Comparison of ENCODE assay signal across 8 cellular contexts in the genomic region with DNA sequence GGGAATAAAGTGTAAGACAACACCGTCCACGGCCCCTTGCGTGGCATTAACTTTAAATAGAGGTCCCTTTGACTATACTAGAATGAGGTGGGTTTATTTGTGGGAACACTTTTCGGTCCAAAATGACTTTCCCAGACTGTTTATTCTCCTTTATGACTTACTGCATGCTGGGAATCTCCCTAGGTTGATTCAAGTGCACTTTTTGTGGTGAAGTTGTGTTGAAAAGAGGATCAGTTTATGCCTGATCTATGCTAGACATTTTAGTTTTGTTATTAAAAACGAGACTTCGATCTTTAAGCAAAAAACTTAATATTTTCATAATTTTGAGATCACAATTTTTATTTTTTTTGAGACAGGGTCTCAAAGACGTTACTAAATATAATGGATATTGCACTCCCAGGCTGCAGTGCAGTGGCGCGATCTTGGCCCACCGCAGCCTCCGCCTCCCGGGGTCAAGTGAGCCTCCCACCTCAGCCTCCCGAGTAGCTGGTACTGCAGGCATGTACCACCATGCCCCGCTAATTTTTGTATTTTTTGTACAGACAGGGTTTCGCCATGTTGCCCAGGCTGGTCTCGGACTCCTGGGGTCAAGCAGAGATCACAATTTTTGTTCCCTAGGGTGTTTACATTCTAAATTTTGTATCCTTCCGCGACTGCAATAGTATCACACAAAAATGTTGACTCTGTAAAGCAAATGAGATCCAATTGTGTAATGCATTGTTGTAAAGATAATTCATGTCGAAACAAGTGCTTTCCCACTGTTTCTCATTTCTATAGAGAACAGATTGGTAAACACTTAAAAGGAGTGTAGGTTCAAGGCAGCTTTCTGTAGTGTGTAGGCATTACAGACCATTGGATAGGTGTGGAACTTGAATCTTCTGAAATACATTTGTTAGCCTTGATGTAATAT. TPM values are rescaled to one million over a fixed set of nuclear protein-coding genes. Genes with fewer than 3 reads are reported as not detected.
A peak's percentile ranks its signal among the peaks of the same experiment; 100 is the strongest.
DNase-seq lines count a peak whose midpoint lies in the region; ATAC-seq, FAIRE-seq and TF ChIP-seq lines count a peak whose summit lies in the region.

No MANE protein-coding gene starts in this region.

- no peaks in the 10 kb centered on the region for H3K9me3 Mint-ChIP-seq in activated T-cell treated with anti-CD3 and anti-CD28 coated beads, Interleukin-2, amount 50 U/mL, for 4 hours
- no peaks in the 10 kb centered on the region for H3K9me3 Mint-ChIP-seq in activated naive CD4-positive, alpha-beta T cell treated with anti-CD3 and anti-CD28 coated beads, Interleukin-2, amount 50 U/mL, for 72 hours

- TF ChIP-seq CTCF in kidney (IDR thresholded peaks at IDR 0.05; ENCODE audit: borderline replicate concordance, extremely low read depth, insufficient read depth): no peak

- peak overlapping the region; percentile 68 to 98 for H3K4me3 ChIP-seq in kidney (ENCODE audit: low read length in 2 of 2)
- peak overlapping the region; percentile 99 for H3K4me3 ChIP-seq in thymus (ENCODE audit: low read length)

- H3K4me3 Mint-ChIP-seq in activated T-cell treated with anti-CD3 and anti-CD28 coated beads, Interleukin-2, amount 50 U/mL, for 4 hours: peak overlapping the region; percentile 98

- no peaks in the 10 kb centered on the region for H3K27me3 ChIP-seq in thymus (ENCODE audit: control insufficient read depth, insufficient read depth)

- H3K27me3 Mint-ChIP-seq in activated T-cell treated with anti-CD3 and anti-CD28 coated beads, Interleukin-2, amount 50 U/mL, for 4 hours (ENCODE audit: low read depth): no peaks in the 10 kb centered on the region

- peak; percentile 23 to 24 for ATAC-seq in activated T-cell treated with anti-CD3 and anti-CD28 coated beads, Interleukin-2, amount 50 U/mL, for 4 hours
- ATAC-seq in activated naive CD4-positive, alpha-beta T cell treated with anti-CD3 and anti-CD28 coated beads, Interleukin-2, amount 50 U/mL, for 72 hours: peak; percentile 46 to 58

- H3K4me1 Mint-ChIP-seq in activated T-cell treated with anti-CD3 and anti-CD28 coated beads, Interleukin-2, amount 50 U/mL, for 4 hours (ENCODE audit: low read depth): peaks cover 55% of the 10 kb centered on the region

- FAIRE-seq in kidney (lab: Jason Lieb, UNC): no peak

- H3K27ac Mint-ChIP-seq in activated naive CD4-positive, alpha-beta T cell treated with anti-CD3 and anti-CD28 coated beads, Interleukin-2, amount 50 U/mL, for 72 hours: peak overlapping the region; percentile 99 to 100

- no peaks in the 10 kb centered on the region for H3K9me3 ChIP-seq in kidney (ENCODE audit: control insufficient read depth in 1 of 2, low read length in 2 of 2)
- H3K9me3 ChIP-seq in thymus (ENCODE audit: control insufficient read depth): no peaks in the 10 kb centered on the region

- H3K9ac ChIP-seq in kidney (ENCODE audit: low read length in 2 of 2): peak overlapping the region; percentile 80 to 95

- no peak for DNase-seq in activated T-cell treated with anti-CD3 and anti-CD28 coated beads, Interleukin-2, amount 50 U/mL, for 4 hours
- no peak for DNase-seq in activated T-cell treated with anti-CD3 and anti-CD28 coated beads, Interleukin-2, amount 50 U/mL, for 1 hour
- DNase-seq in activated naive CD4-positive, alpha-beta T cell treated with anti-CD3 and anti-CD28 coated beads, Interleukin-2, amount 50 U/mL, for 72 hours (ENCODE audit: low spot score in 2 of 2): peak in 1 of 2 donors; percentile 19
- DNase-seq in kidney (no peak), DMS114 treated with DMSO at 0.1 percent for 48 hours (lab: John Stamatoyannopoulos, UW; ENCODE audit: unreplicated experiment) (no peak), Kasumi-1 (lab: John Stamatoyannopoulos, UW) (no peak)
- DNase-seq in NK-92 treated with Interleukin-12 subunit alpha and Interleukin-12 subunit beta, amount 100 ng/mL, for 24 hours (lab: John Stamatoyannopoulos, UW): no peak

- peaks cover 14 to 17% of the 10 kb centered on the region in 2 donors for H3K4me1 ChIP-seq in kidney (ENCODE audit: control insufficient read depth in 1 of 2, insufficient read depth in 1 of 2, low read depth in 1 of 2, low read length in 2 of 2)
- peaks cover 9% of the 10 kb centered on the region for H3K4me1 ChIP-seq in thymus (ENCODE audit: control insufficient read depth, insufficient read depth, low read length)

- WGBS in thymus: 68% methylated on average over 19 of the region's 19 CpGs

- H3K36me3 ChIP-seq in kidney (ENCODE audit: control insufficient read depth in 1 of 2, insufficient read depth in 2 of 2, low read length in 2 of 2) (no peaks in the 10 kb centered on the region), thymus (ENCODE audit: control insufficient read depth, insufficient read depth) (peaks cover 6% of the 10 kb centered on the region)

- H3K36me3 Mint-ChIP-seq in activated T-cell treated with anti-CD3 and anti-CD28 coated beads, Interleukin-2, amount 50 U/mL, for 4 hours (ENCODE audit: insufficient read depth): peaks cover 20% of the 10 kb centered on the region
- peaks cover 5 to 48% of the 10 kb centered on the region in 2 donors for H3K36me3 Mint-ChIP-seq in activated naive CD4-positive, alpha-beta T cell treated with anti-CD3 and anti-CD28 coated beads, Interleukin-2, amount 50 U/mL, for 72 hours

- H3K27ac ChIP-seq in kidney (ENCODE audit: low read depth in 2 of 2, low read length in 2 of 2): peak overlapping the region; percentile 79 to 89
- H3K27ac ChIP-seq in thymus (ENCODE audit: low read depth): peak overlapping the region; percentile 86

- intact Hi-C loops in kidney (cut with DNase I): no loop called here

RNA-seq across cellular contexts. Expression of a gene that starts 1.6 kb away (rescaled TPM):
- total RNA-seq in activated T-cell treated with anti-CD3 and anti-CD28 coated beads, Interleukin-2, amount 50 U/mL, for 4 hours: 100 to 1,000 TPM; 218 to 249 (median 235) TPM
- total RNA-seq in activated naive CD4-positive, alpha-beta T cell treated with anti-CD3 and anti-CD28 coated beads, Interleukin-2, amount 50 U/mL, for 72 hours: 100 to 1,000 TPM; 266 to 331 TPM
- 248 TPM for total RNA-seq in kidney
- polyA plus RNA-seq in kidney (ENCODE audit: insufficient read depth, low read depth, low replicate concordance) (207 TPM), thymus (227 TPM)

RNA-seq across cellular contexts. Expression of a gene that starts 52.7 kb away (rescaled TPM):
- 1 to 10 TPM; 4.0 to 8.1 (median 6.9) TPM for total RNA-seq in activated T-cell treated with anti-CD3 and anti-CD28 coated beads, Interleukin-2, amount 50 U/mL, for 4 hours
- total RNA-seq in activated naive CD4-positive, alpha-beta T cell treated with anti-CD3 and anti-CD28 coated beads, Interleukin-2, amount 50 U/mL, for 72 hours: not detected
- total RNA-seq in kidney: not detected
- polyA plus RNA-seq in kidney (ENCODE audit: insufficient read depth, low read depth, low replicate concordance) (not detected), thymus (5.2 TPM)
